ENCODE assay signal across 18 cellular contexts in genomic region chr7:36840930-36841329, GRCh38.
DNase-seq lines count a peak whose midpoint lies in the region; ATAC-seq and TF ChIP-seq lines count a peak whose summit lies in the region.
"Had no signal": no experiment of that assay in that cellular context is flagged by ENCODE, and none has a peak within 500 bp of the region (broad histone marks: within the 10 kb centered on the region; RNA-seq: fewer than 3 reads in every experiment).

No MANE protein-coding gene starts in this region.

- no peaks in the 10 kb centered on the region for H3K27me3 Mint-ChIP-seq in activated CD4-positive, alpha-beta T cell treated with anti-CD3 and anti-CD28 coated beads for 36 hours
- H3K27me3 Mint-ChIP-seq in neural crest cell (ENCODE audit: low read depth), result no peaks in the 10 kb centered on the region
- H3K27me3 Mint-ChIP-seq in CD4-positive, alpha-beta T cell, result no peaks in the 10 kb centered on the region

- TF ChIP-seq CTCF in neural crest cell (conservative IDR thresholded peaks at IDR 0.05), result no peak
- no peak for TF ChIP-seq CTCF in CD4-positive, alpha-beta T cell (IDR thresholded peaks at IDR 0.05)

- H3K27ac Mint-ChIP-seq in activated CD4-positive, alpha-beta T cell treated with anti-CD3 and anti-CD28 coated beads for 36 hours, result no peak overlapping the region
- H3K27ac Mint-ChIP-seq in neural crest cell (ENCODE audit: unreplicated experiment), result peak overlapping the region; percentile 9
- no peak overlapping the region for H3K27ac Mint-ChIP-seq in CD4-positive, alpha-beta T cell

- POLR2A ChIA-PET in activated CD4-positive, alpha-beta T cell treated with anti-CD3 and anti-CD28 coated beads for 36 hours (lab: Charles Lee), result no interaction called here
- POLR2A ChIA-PET in CD4-positive, alpha-beta T cell (lab: Charles Lee), result interaction anchor here (1.0 kb wide), 1 partner anchor 60 kb away, joined by 4 read pairs; no protein-coding TSS in a partner anchor

- no peaks in the 10 kb centered on the region for H3K4me1 Mint-ChIP-seq in activated CD4-positive, alpha-beta T cell treated with anti-CD3 and anti-CD28 coated beads for 36 hours
- no peaks in the 10 kb centered on the region for H3K4me1 Mint-ChIP-seq in neural crest cell
- H3K4me1 Mint-ChIP-seq in CD4-positive, alpha-beta T cell (ENCODE audit: low read depth), result no peaks in the 10 kb centered on the region

- no peaks in the 10 kb centered on the region for H3K27me3 ChIP-seq in CD4-positive, alpha-beta T cell (ENCODE audit: control insufficient read depth, insufficient read depth, low read length)

- H3K36me3 Mint-ChIP-seq in activated CD4-positive, alpha-beta T cell treated with anti-CD3 and anti-CD28 coated beads for 36 hours (ENCODE audit: low read depth), result no peaks in the 10 kb centered on the region
- peaks cover 3% of the 10 kb centered on the region for H3K36me3 Mint-ChIP-seq in neural crest cell (ENCODE audit: low read depth)
- peaks cover 2% of the 10 kb centered on the region for H3K36me3 Mint-ChIP-seq in CD4-positive, alpha-beta T cell (ENCODE audit: low read depth)

- DNase-seq in activated CD4-positive, alpha-beta T cell treated with anti-CD3 and anti-CD28 coated beads for 36 hours, result no peak
- DNase-seq in activated CD4-positive, alpha-beta T cell treated with anti-CD3 and anti-CD28 coated beads for 4 hours, result no peak
- DNase-seq in NCI-H1417 (lab: John Stamatoyannopoulos, UW) (peak in 2 of 3 experiments; percentile 37 to 75), NCI-H69 (lab: John Stamatoyannopoulos, UW) (peak; percentile 91), neural crest cell (ENCODE audit: low read depth, low spot score) (no peak), activated T-cell treated with anti-CD3 and anti-CD28 coated beads for 4 hours (no peak)
- DNase-seq in CD4-positive, alpha-beta T cell, result no peak
- DNase-seq: C1 segment of cervical spinal cord, GOT3, NCI-H1048, NCI-H187 treated with DMSO at 0.1 percent for 48 hours, NCI-H774, T-helper 1 cell had no signal

- CTCF ChIA-PET in activated CD4-positive, alpha-beta T cell treated with anti-CD3 and anti-CD28 coated beads for 36 hours (lab: Charles Lee), result interaction anchor here (0.6 kb wide), 1 partner anchor 141 kb away, joined by 5 read pairs; no protein-coding TSS in a partner anchor
- CTCF ChIA-PET in CD4-positive, alpha-beta T cell (lab: Charles Lee), result no interaction called here

- H3K27ac ChIP-seq in CD4-positive, alpha-beta T cell (ENCODE audit: low read depth, low read length), result no peak overlapping the region
- H3K27ac ChIP-seq: KMS-11, PC-9, SK-N-MC had no signal

- intact Hi-C loops in activated CD4-positive, alpha-beta T cell treated with anti-CD3 and anti-CD28 coated beads for 36 hours (cut with DNase I, micrococcal nuclease), result no loop called here
- intact Hi-C loops in CD4-positive, alpha-beta T cell (cut with DNase I, micrococcal nuclease), result no loop called here

- no peaks in the 10 kb centered on the region for H3K9me3 ChIP-seq in CD4-positive, alpha-beta T cell (ENCODE audit: control insufficient read depth, low read length)

- no peak overlapping the region for H3K4me3 Mint-ChIP-seq in activated CD4-positive, alpha-beta T cell treated with anti-CD3 and anti-CD28 coated beads for 36 hours
- H3K4me3 Mint-ChIP-seq in neural crest cell, result no peak overlapping the region
- no peak overlapping the region for H3K4me3 Mint-ChIP-seq in CD4-positive, alpha-beta T cell

- peaks cover 4% of the 10 kb centered on the region for H3K9me3 Mint-ChIP-seq in activated CD4-positive, alpha-beta T cell treated with anti-CD3 and anti-CD28 coated beads for 36 hours (ENCODE audit: low read depth)
- H3K9me3 Mint-ChIP-seq in neural crest cell, result no peaks in the 10 kb centered on the region
- peaks cover 2% of the 10 kb centered on the region for H3K9me3 Mint-ChIP-seq in CD4-positive, alpha-beta T cell

- peak; percentile 47 for ATAC-seq in activated CD4-positive, alpha-beta T cell treated with anti-CD3 and anti-CD28 coated beads for 36 hours
- no peak for ATAC-seq in GM21737 (IDR thresholded peaks at IDR 0.05; ENCODE audit: unreplicated experiment)
- ATAC-seq in CD4-positive, alpha-beta T cell (ENCODE audit: poor library complexity), result no peak
- ATAC-seq: HepG2 had no signal

Comparison
In these comparisons a context has a peak if more than half of its experiments do, and no peak if none do; other contexts are left out.
1. DNase-seq: peak in NCI-H1417 (2 of 3) and NCI-H69 (single experiment); none in activated CD4-positive, alpha-beta T cell treated with anti-CD3 and anti-CD28 coated beads for 36 hours (single experiment), activated CD4-positive, alpha-beta T cell treated with anti-CD3 and anti-CD28 coated beads for 4 hours (0 of 2), neural crest cell (single experiment), CD4-positive, alpha-beta T cell (0 of 10) and activated T-cell treated with anti-CD3 and anti-CD28 coated beads for 4 hours (single experiment).